ENCODE assay signal across 9 cellular contexts in the genomic region with DNA sequence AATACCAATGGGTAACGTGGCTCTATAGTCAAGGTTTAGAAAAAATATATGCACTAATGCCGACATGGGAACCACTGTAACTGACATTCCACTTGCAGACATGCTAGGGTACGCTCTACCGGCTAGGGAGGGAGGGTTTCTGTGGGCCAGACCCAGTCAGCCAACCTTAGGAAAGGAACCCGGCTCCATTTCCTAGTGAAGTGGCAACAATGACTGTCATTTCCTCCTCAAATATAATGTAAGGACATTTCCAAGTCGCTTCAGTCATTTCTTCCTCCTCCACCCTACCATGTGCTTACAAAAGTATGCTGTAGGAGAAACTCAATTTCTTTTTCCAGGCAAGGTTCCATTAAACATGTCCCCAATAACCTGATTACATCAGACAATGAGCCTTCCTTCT.
DNase-seq lines count a peak whose midpoint lies in the region; ATAC-seq and TF ChIP-seq lines count a peak whose summit lies in the region.
"Had no signal": no experiment of that assay in that cellular context is flagged by ENCODE, and none has a peak within 500 bp of the region (broad histone marks: within the 10 kb centered on the region; RNA-seq: fewer than 3 reads in every experiment).

No MANE protein-coding gene starts in this region.

- POLR2A ChIA-PET in naive thymus-derived CD8-positive, alpha-beta T cell (lab: Charles Lee), result interaction anchor here (0.7 to 1.0 kb wide), 3 partner anchors 20 to 84 kb away, joined by 3 read pairs; partner anchors contain the start of gene TANK

- H3K4me3 ChIP-seq in NT2/D1 (ENCODE audit: insufficient read length, low read depth), result no peak overlapping the region
- peak overlapping the region in 2 of 3 donors; percentile 47 to 63 for H3K4me3 ChIP-seq in breast epithelium
- no peak overlapping the region for H3K4me3 ChIP-seq in aorta (ENCODE audit: low read length in 2 of 2)
- H3K4me3 ChIP-seq in ascending aorta, result no peak overlapping the region

- peaks cover 10 to 51% (median 43%) of the 10 kb centered on the region in 4 donors for H3K4me1 Mint-ChIP-seq in naive thymus-derived CD8-positive, alpha-beta T cell

- no peaks in the 10 kb centered on the region for H3K9me3 Mint-ChIP-seq in naive thymus-derived CD8-positive, alpha-beta T cell

- peaks cover 31% of the 10 kb centered on the region for H3K27me3 ChIP-seq in NT2/D1 (ENCODE audit: insufficient read depth, insufficient read length)
- H3K27me3 ChIP-seq in breast epithelium, result no peaks in the 10 kb centered on the region
- H3K27me3 ChIP-seq in aorta (ENCODE audit: control insufficient read depth in 1 of 2, insufficient read depth in 2 of 2, low read length in 1 of 2), result no peaks in the 10 kb centered on the region
- no peaks in the 10 kb centered on the region for H3K27me3 ChIP-seq in ascending aorta

- H3K36me3 ChIP-seq in ES-I3 (ENCODE audit: insufficient read depth, low read length) (no peaks in the 10 kb centered on the region), NT2/D1 (ENCODE audit: insufficient read depth, insufficient read length, low read length) (peaks cover 3% of the 10 kb centered on the region), breast epithelium (no peaks in the 10 kb centered on the region), aorta (ENCODE audit: control insufficient read depth in 1 of 2, insufficient read depth in 2 of 2, low read length in 1 of 2) (no peaks in the 10 kb centered on the region), ascending aorta (no peaks in the 10 kb centered on the region)
- H3K36me3 ChIP-seq: brain microvascular endothelial cell had no signal

- H3K27ac Mint-ChIP-seq in naive thymus-derived CD8-positive, alpha-beta T cell, result peak overlapping the region; percentile 88 to 98 (median 95)

- no peaks in the 10 kb centered on the region for H3K9me3 ChIP-seq in ES-I3 (ENCODE audit: control insufficient read depth, insufficient read depth, low read length)
- H3K9me3 ChIP-seq in NT2/D1 (ENCODE audit: insufficient read depth, low read length), result no peaks in the 10 kb centered on the region
- no peaks in the 10 kb centered on the region for H3K9me3 ChIP-seq in breast epithelium
- H3K9me3 ChIP-seq in aorta (ENCODE audit: control insufficient read depth, low read length), result no peaks in the 10 kb centered on the region
- H3K9me3 ChIP-seq in ascending aorta, result no peaks in the 10 kb centered on the region

- H3K27me3 Mint-ChIP-seq in naive thymus-derived CD8-positive, alpha-beta T cell, result peaks cover 0 to 42% (median 0%) of the 10 kb centered on the region in 5 donors

- H3K27ac ChIP-seq in breast epithelium, result peak overlapping the region; percentile 80 to 92
- no peak overlapping the region for H3K27ac ChIP-seq in aorta (ENCODE audit: low read depth in 1 of 2, low read length in 2 of 2)
- no peak overlapping the region for H3K27ac ChIP-seq in ascending aorta
- H3K27ac ChIP-seq: brain microvascular endothelial cell had no signal

- peaks cover 11% of the 10 kb centered on the region; the same call in 1 of the 2 replicates for H3K4me1 ChIP-seq in ES-I3 (ENCODE audit: insufficient read depth, low read length)
- H3K4me1 ChIP-seq in NT2/D1 (ENCODE audit: insufficient read depth, insufficient read length), result no peaks in the 10 kb centered on the region
- H3K4me1 ChIP-seq in breast epithelium, result no peaks in the 10 kb centered on the region
- H3K4me1 ChIP-seq in aorta (ENCODE audit: control insufficient read depth in 1 of 2, insufficient read depth in 2 of 2, low read length in 2 of 2), result no peaks in the 10 kb centered on the region
- H3K4me1 ChIP-seq in ascending aorta, result no peaks in the 10 kb centered on the region

- TF ChIP-seq CTCF in breast epithelium (IDR thresholded peaks at IDR 0.05), result no peak
- TF ChIP-seq CTCF in ascending aorta (IDR thresholded peaks at IDR 0.05), result no peak

- ATAC-seq in naive thymus-derived CD8-positive, alpha-beta T cell, result no peak
- ATAC-seq in HG03039 (IDR thresholded peaks at IDR 0.05; ENCODE audit: unreplicated experiment), result no peak
- no peak for ATAC-seq in aorta (ENCODE audit: low FRiP score)

- peak overlapping the region; percentile 78 to 96 (median 91) for H3K4me3 Mint-ChIP-seq in naive thymus-derived CD8-positive, alpha-beta T cell

- H3K36me3 Mint-ChIP-seq in naive thymus-derived CD8-positive, alpha-beta T cell, result peaks cover 0 to 4% (median 0%) of the 10 kb centered on the region in 3 donors

- intact Hi-C loops in breast epithelium (cut with DNase I; ENCODE audit: low total_unique reads), result no loop called here
- intact Hi-C loops in aorta (cut with DNase I), result no loop called here
- intact Hi-C loops in ascending aorta (cut with DNase I), result no loop called here

- TF ChIP-seq POLR2A in breast epithelium (IDR thresholded peaks at IDR 0.05), result no peak

- WGBS in aorta, 2 donors, result 92 to 94% methylated on average over 6 of the region's 6 CpGs

- H3K9ac ChIP-seq in ES-I3 (ENCODE audit: low read depth, low read length) (peak overlapping the region; percentile 78), NT2/D1 (ENCODE audit: insufficient read length, low read depth) (peak overlapping the region; percentile 12)

- no peak for DNase-seq in NT2/D1 (ENCODE audit: low read depth, low spot score)
- no peak for DNase-seq in breast epithelium (ENCODE audit: low spot score in 2 of 2)
- no peak for DNase-seq in naive thymus-derived CD8-positive, alpha-beta T cell
- DNase-seq in hepatic stellate cell (ENCODE audit: low spot score), result no peak
- no peak for DNase-seq in aorta
- no peak for DNase-seq in ascending aorta (ENCODE audit: low spot score in 2 of 2)
- DNase-seq: brain microvascular endothelial cell had no signal

Comparison
In these comparisons a context has a peak if more than half of its experiments do, and no peak if none do; other contexts are left out.
1. H3K4me3 ChIP-seq: peak in breast epithelium (2 of 3); none in NT2/D1 (single experiment), aorta (0 of 2) and ascending aorta (0 of 2).
2. H3K27ac ChIP-seq: peak in breast epithelium (2 of 2); none in aorta (0 of 2) and ascending aorta (0 of 2).